9 cellular contexts compared by ENCODE assay signal in genomic region chr17:1107083-1107776, GRCh38.
A peak's percentile ranks its signal among the peaks of the same experiment; 100 is the strongest.
DNase-seq lines count a peak whose midpoint lies in the region; ATAC-seq and TF ChIP-seq lines count a peak whose summit lies in the region.
"Had no signal": no experiment of that assay in that cellular context is flagged by ENCODE, and none has a peak within 500 bp of the region (broad histone marks: within the 10 kb centered on the region; RNA-seq: fewer than 3 reads in every experiment).

No MANE protein-coding gene starts in this region.

- H3K27me3 Mint-ChIP-seq in central memory CD8-positive, alpha-beta T cell, result no peaks in the 10 kb centered on the region
- no peaks in the 10 kb centered on the region for H3K27me3 Mint-ChIP-seq in natural killer cell treated with Interleukin-12 subunit alpha and Interleukin-12 subunit beta and Interleukin-15 and Interleukin-18, amount 100 ng/mL, for 72 hours

- H3K36me3 Mint-ChIP-seq in central memory CD8-positive, alpha-beta T cell (ENCODE audit: insufficient read depth), result peaks cover 23% of the 10 kb centered on the region
- no peaks in the 10 kb centered on the region for H3K36me3 Mint-ChIP-seq in natural killer cell treated with Interleukin-12 subunit alpha and Interleukin-12 subunit beta and Interleukin-15 and Interleukin-18, amount 100 ng/mL, for 72 hours

- POLR2A ChIA-PET in AG04449 (lab: Yijun Ruan, JAX), result no interaction called here

- no peaks in the 10 kb centered on the region for H3K9me3 Mint-ChIP-seq in central memory CD8-positive, alpha-beta T cell
- H3K9me3 Mint-ChIP-seq in natural killer cell treated with Interleukin-12 subunit alpha and Interleukin-12 subunit beta and Interleukin-15 and Interleukin-18, amount 100 ng/mL, for 72 hours, result no peaks in the 10 kb centered on the region

- peak overlapping the region; percentile 82 for H3K27ac Mint-ChIP-seq in central memory CD8-positive, alpha-beta T cell (ENCODE audit: low read depth)
- H3K27ac Mint-ChIP-seq in natural killer cell treated with Interleukin-12 subunit alpha and Interleukin-12 subunit beta and Interleukin-15 and Interleukin-18, amount 100 ng/mL, for 72 hours, result peak overlapping the region in 1 of 2 donors; percentile 51

- TF ChIP-seq CTCF in AG04449 (IDR thresholded peaks at IDR 0.05; ENCODE audit: insufficient read depth, low read length, missing control alignments), result no peak
- no peak for TF ChIP-seq CTCF in HFF-Myc (IDR thresholded peaks at IDR 0.05; ENCODE audit: low read depth, low read length, missing control alignments)
- no peak for TF ChIP-seq CTCF in omental fat pad (IDR thresholded peaks at IDR 0.05)

- DNase-seq in AG04449 (ENCODE audit: low read depth, low spot score) (no peak), HFF-Myc (ENCODE audit: extremely low read depth, low read depth) (no peak), omental fat pad (ENCODE audit: low spot score) (no peak), NCI-H2171 (lab: John Stamatoyannopoulos, UW) (no peak)
- no peak for DNase-seq in central memory CD8-positive, alpha-beta T cell (ENCODE audit: low spot score in 2 of 2)
- no peak for DNase-seq in natural killer cell treated with Interleukin-12 subunit alpha and Interleukin-12 subunit beta and Interleukin-15 and Interleukin-18, amount 100 ng/mL, for 72 hours (ENCODE audit: low spot score)
- DNase-seq in central memory CD4-positive, alpha-beta T cell, result no peak
- DNase-seq: NCI-H2107 had no signal

- H3K4me3 Mint-ChIP-seq in central memory CD8-positive, alpha-beta T cell, result peak overlapping the region; percentile 87
- H3K4me3 Mint-ChIP-seq in natural killer cell treated with Interleukin-12 subunit alpha and Interleukin-12 subunit beta and Interleukin-15 and Interleukin-18, amount 100 ng/mL, for 72 hours, result peak overlapping the region; percentile 78

- H3K4me1 Mint-ChIP-seq in central memory CD8-positive, alpha-beta T cell, result peaks cover 45% of the 10 kb centered on the region
- H3K4me1 Mint-ChIP-seq in natural killer cell treated with Interleukin-12 subunit alpha and Interleukin-12 subunit beta and Interleukin-15 and Interleukin-18, amount 100 ng/mL, for 72 hours (ENCODE audit: low read depth in 2 of 2), result peaks cover 24 to 30% of the 10 kb centered on the region in 2 donors

- ATAC-seq in central memory CD8-positive, alpha-beta T cell (replicated peaks; ENCODE audit: extremely low read depth, poor library complexity, severe bottlenecking), result no peak
- ATAC-seq in natural killer cell treated with Interleukin-12 subunit alpha and Interleukin-12 subunit beta and Interleukin-15 and Interleukin-18, amount 100 ng/mL, for 72 hours, result no peak
- no peak for ATAC-seq in omental fat pad (ENCODE audit: low FRiP score)
- ATAC-seq in GM18502 (IDR thresholded peaks at IDR 0.05; ENCODE audit: poor library complexity, unreplicated experiment), result no peak

- H3K4me3 ChIP-seq in AG04449 (ENCODE audit: low read depth, low read length) (peak overlapping the region; percentile 72), HFF-Myc (replicated peaks; ENCODE audit: low read depth, low read length) (peak overlapping the region; percentile 57; the same call in 1 of the 2 replicates)

- CTCF ChIA-PET in AG04449 (lab: Yijun Ruan, JAX), result interaction anchor here (1.0 to 1.5 kb wide), 2 partner anchors 15 kb away, joined by 3 to 4 read pairs; no protein-coding TSS in a partner anchor
